ENCODE assay signal across 9 cellular contexts in the genomic region with DNA sequence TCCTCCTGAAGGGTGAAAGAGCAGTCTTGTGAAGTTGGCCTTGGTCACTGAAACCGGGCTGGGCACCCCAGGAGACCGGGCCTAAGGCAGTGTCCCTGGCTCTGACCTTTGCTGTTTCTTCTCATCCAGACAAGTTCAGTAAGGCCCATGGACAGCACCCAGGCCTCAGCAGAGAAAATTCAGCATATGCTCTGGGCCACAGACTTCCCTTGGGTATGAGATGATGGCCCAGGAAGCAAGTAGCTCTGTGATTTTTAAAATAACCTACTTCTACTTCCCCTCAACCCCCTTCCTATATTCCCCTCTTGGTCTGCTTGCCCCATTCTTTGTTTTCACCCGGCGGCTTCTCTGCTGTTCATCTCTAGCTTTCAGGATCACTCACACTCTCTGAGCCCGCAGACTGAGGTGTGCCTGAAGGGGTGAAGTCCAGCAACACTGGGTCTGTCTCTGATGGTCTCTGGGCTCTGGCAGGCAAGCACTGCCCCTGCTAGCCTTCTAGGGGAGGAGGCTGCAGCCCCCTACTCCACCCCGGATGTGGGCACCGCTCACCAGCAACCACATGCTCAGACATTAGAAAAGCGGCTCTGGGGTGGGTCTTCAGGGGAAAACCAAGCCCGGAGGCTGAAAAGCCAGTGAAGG. TPM values are rescaled to one million over a fixed set of nuclear protein-coding genes. Genes with fewer than 3 reads are reported as not detected.
A peak's percentile ranks its signal among the peaks of the same experiment; 100 is the strongest.
DNase-seq lines count a peak whose midpoint lies in the region; ATAC-seq and TF ChIP-seq lines count a peak whose summit lies in the region.
"Had no signal": no experiment of that assay in that cellular context is flagged by ENCODE, and none has a peak within 500 bp of the region (broad histone marks: within the 10 kb centered on the region; RNA-seq: fewer than 3 reads in every experiment).

No MANE protein-coding gene starts in this region.

- H3K9me3 Mint-ChIP-seq in activated CD8-positive, alpha-beta T cell treated with anti-CD3 and anti-CD28 coated beads, Interleukin-2, amount 10 ng/mL, durations not matched to agents 7 days and 5 days (ENCODE audit: insufficient read depth): no peaks in the 10 kb centered on the region

- H4K12ac ChIP-seq in trophoblast cell (ENCODE audit: low read depth, low read length): no peak overlapping the region

- no peak overlapping the region for H2BK120ac ChIP-seq in trophoblast cell (ENCODE audit: insufficient read depth, low read length, poor library complexity)

- no peak for DNase-seq in activated CD8-positive, alpha-beta T cell treated with anti-CD3 and anti-CD28 coated beads, Interleukin-2, amount 10 ng/mL, durations not matched to agents 7 days and 5 days
- DNase-seq in DMS79 (lab: John Stamatoyannopoulos, UW) (no peak), gastrocnemius medialis (no peak), trophoblast cell (no peak), dermis blood vessel endothelial cell (no peak)

- POLR2A ChIA-PET in activated CD8-positive, alpha-beta T cell treated with anti-CD3 and anti-CD28 coated beads, Interleukin-2, amount 10 ng/mL, durations not matched to agents 7 days and 5 days (lab: Charles Lee): no interaction called here

- H3K27ac ChIP-seq in gastrocnemius medialis (no peak overlapping the region), trophoblast cell (ENCODE audit: low read depth, low read length) (no peak overlapping the region)
- H3K27ac ChIP-seq: epithelial cell of prostate had no signal

- H4K91ac ChIP-seq in trophoblast cell (ENCODE audit: low read depth, low read length): no peak overlapping the region

- no peak overlapping the region for H2AFZ ChIP-seq in trophoblast cell (ENCODE audit: insufficient read depth, low read length, poor library complexity)

- TF ChIP-seq POLR2A in GM19193 (IDR thresholded peaks at IDR 0.05; ENCODE audit: extremely low read depth, insufficient read depth, insufficient read length): peak; percentile 43
- no peak for TF ChIP-seq POLR2A in gastrocnemius medialis (IDR thresholded peaks at IDR 0.05)

- H3K9me3 ChIP-seq in gastrocnemius medialis (no peaks in the 10 kb centered on the region), trophoblast cell (ENCODE audit: insufficient read depth, low read depth, low read length) (no peaks in the 10 kb centered on the region)

- H3K23ac ChIP-seq in trophoblast cell (ENCODE audit: low read length): no peak overlapping the region

- no peak overlapping the region for H2BK5ac ChIP-seq in trophoblast cell (ENCODE audit: low read depth, low read length, poor library complexity)

- H3K4ac ChIP-seq in trophoblast cell (ENCODE audit: low read depth, low read length): no peak overlapping the region

- ATAC-seq in HG03039 (IDR thresholded peaks at IDR 0.05; ENCODE audit: unreplicated experiment) (peak; percentile 46), gastrocnemius medialis (no peak)
- peak; percentile 30 for ATAC-seq in activated CD8-positive, alpha-beta T cell treated with anti-CD3 and anti-CD28 coated beads, Interleukin-2, amount 10 ng/mL, durations not matched to agents 7 days and 5 days

- peak overlapping the region; percentile 2 for H3K4me3 Mint-ChIP-seq in activated CD8-positive, alpha-beta T cell treated with anti-CD3 and anti-CD28 coated beads, Interleukin-2, amount 10 ng/mL, durations not matched to agents 7 days and 5 days

- H3K27me3 ChIP-seq in gastrocnemius medialis (peaks cover 31 to 34% (median 32%) of the 10 kb centered on the region in 3 donors), trophoblast cell (ENCODE audit: insufficient read depth, low read length) (no peaks in the 10 kb centered on the region)

- H3K27ac Mint-ChIP-seq in activated CD8-positive, alpha-beta T cell treated with anti-CD3 and anti-CD28 coated beads, Interleukin-2, amount 10 ng/mL, durations not matched to agents 7 days and 5 days: peak overlapping the region; percentile 9

- in situ Hi-C loops in gastrocnemius medialis (cut with MboI; ENCODE audit: low sequenced_read_pairs in 4 of 4): no loop called here

- H3K79me1 ChIP-seq in trophoblast cell (ENCODE audit: low read length): no peaks in the 10 kb centered on the region

- intact Hi-C loops in gastrocnemius medialis (cut with DNase I; ENCODE audit: low total_unique reads): no loop called here

- H2BK12ac ChIP-seq in trophoblast cell (ENCODE audit: low read length): no peak overlapping the region

- H2AK5ac ChIP-seq in trophoblast cell (ENCODE audit: low read length): no peak overlapping the region

- no peak overlapping the region for H3K9ac ChIP-seq in trophoblast cell (ENCODE audit: low read length)

- no peak overlapping the region for H3K14ac ChIP-seq in trophoblast cell (ENCODE audit: low read length)

- H3K79me2 ChIP-seq in trophoblast cell (ENCODE audit: control insufficient read depth, insufficient read depth, low read length, poor library complexity): no peaks in the 10 kb centered on the region

- H3K4me3 ChIP-seq in GM12875 (ENCODE audit: low read depth, low read length) (peak overlapping the region; percentile 39), gastrocnemius medialis (no peak overlapping the region), trophoblast cell (ENCODE audit: low read depth, low read length) (no peak overlapping the region)

- H4K8ac ChIP-seq in trophoblast cell (ENCODE audit: low read depth, low read length): no peak overlapping the region

- no peaks in the 10 kb centered on the region for H3K36me3 Mint-ChIP-seq in activated CD8-positive, alpha-beta T cell treated with anti-CD3 and anti-CD28 coated beads, Interleukin-2, amount 10 ng/mL, durations not matched to agents 7 days and 5 days (ENCODE audit: low read depth)

- H3K4me2 ChIP-seq in trophoblast cell (ENCODE audit: low read length): no peak overlapping the region

- no peak for TF ChIP-seq CTCF in GM12875 (IDR thresholded peaks at IDR 0.05; ENCODE audit: borderline replicate concordance, insufficient read depth, low read depth, low read length)
- no peak for TF ChIP-seq CTCF in gastrocnemius medialis (IDR thresholded peaks at IDR 0.05 in 4 of 5, conservative IDR thresholded peaks at IDR 0.05 in 1 of 5)

- no peaks in the 10 kb centered on the region for H3K36me3 ChIP-seq in gastrocnemius medialis
- H3K36me3 ChIP-seq in trophoblast cell (ENCODE audit: control insufficient read depth in 1 of 2, insufficient read depth in 2 of 2, low read length in 2 of 2): peaks cover 2 to 3% of the 10 kb centered on the region in 2 experiments

- CTCF ChIA-PET in activated CD8-positive, alpha-beta T cell treated with anti-CD3 and anti-CD28 coated beads, Interleukin-2, amount 10 ng/mL, durations not matched to agents 7 days and 5 days (lab: Charles Lee): interaction anchor here (0.7 kb wide), 1 partner anchor 103 kb away, joined by 3 read pairs; no protein-coding TSS in a partner anchor

- H3K4me1 ChIP-seq in gastrocnemius medialis (peaks cover 15 to 22% of the 10 kb centered on the region in 2 donors), trophoblast cell (ENCODE audit: control insufficient read depth in 1 of 2, insufficient read depth in 2 of 2, low read length in 2 of 2) (no peaks in the 10 kb centered on the region)

- no peak overlapping the region for H3K18ac ChIP-seq in trophoblast cell (ENCODE audit: low read length)

- peaks cover 45% of the 10 kb centered on the region for H3K27me3 Mint-ChIP-seq in activated CD8-positive, alpha-beta T cell treated with anti-CD3 and anti-CD28 coated beads, Interleukin-2, amount 10 ng/mL, durations not matched to agents 7 days and 5 days (ENCODE audit: low read depth)

- WGBS in trophoblast cell (ENCODE audit: extremely low coverage, insufficient coverage, insufficient read length): no CpG with 5 or more reads among the region's 9 CpGs

- peaks cover 44% of the 10 kb centered on the region for H3K4me1 Mint-ChIP-seq in activated CD8-positive, alpha-beta T cell treated with anti-CD3 and anti-CD28 coated beads, Interleukin-2, amount 10 ng/mL, durations not matched to agents 7 days and 5 days (ENCODE audit: low read depth)

RNA-seq across cellular contexts. Expression of gene GPR25, which starts 2.9 kb away (rescaled TPM):
- under 1 TPM; 0.39 to 0.82 TPM for total RNA-seq in activated CD8-positive, alpha-beta T cell treated with anti-CD3 and anti-CD28 coated beads, Interleukin-2, amount 10 ng/mL, durations not matched to agents 7 days and 5 days
- total RNA-seq in gastrocnemius medialis (under 1 TPM in 1 of 4 donors, not detected in 3; 0.24 TPM), dermis blood vessel endothelial cell (not detected in 2 replicates)
- polyA plus RNA-seq in trophoblast cell (2013): 0.08 and 0.10 TPM in 2 replicates

RNA-seq across cellular contexts. Expression of gene INAVA, which starts 24.8 kb away (rescaled TPM):
- under 1 TPM; 0.42 to 0.57 TPM for total RNA-seq in activated CD8-positive, alpha-beta T cell treated with anti-CD3 and anti-CD28 coated beads, Interleukin-2, amount 10 ng/mL, durations not matched to agents 7 days and 5 days
- total RNA-seq in gastrocnemius medialis (under 1 TPM in 1 of 4 donors, not detected in 3; 0.58 TPM), dermis blood vessel endothelial cell (under 0.01 and 0.17 TPM in 2 replicates)
- 28.5 and 30.7 TPM in 2 replicates for polyA plus RNA-seq in trophoblast cell (2013)

Comparison
In these comparisons a context has a peak if more than half of its experiments do, and no peak if none do; other contexts are left out.
1. ATAC-seq: peak in HG03039 (single experiment) and activated CD8-positive, alpha-beta T cell treated with anti-CD3 and anti-CD28 coated beads, Interleukin-2, amount 10 ng/mL, durations not matched to agents 7 days and 5 days (single experiment); none in gastrocnemius medialis (0 of 2).